Comparison of ENCODE assay signal across 8 cellular contexts in genomic region chr6:152981989-152982767, GRCh38. TPM values are rescaled to one million over a fixed set of nuclear protein-coding genes. Genes with fewer than 3 reads are reported as not detected.
DNase-seq lines count a peak whose midpoint lies in the region; ATAC-seq and TF ChIP-seq lines count a peak whose summit lies in the region.

No MANE protein-coding gene starts in this region.

- intact Hi-C loops in CD4-positive, alpha-beta T cell (cut with DNase I, micrococcal nuclease): loop anchor here (2.0 to 10.0 kb wide), 3 partner anchors 21 to 1597 kb away; partner anchors contain the start of gene MTRF1L (in 1 of the 2)

- POLR2A ChIA-PET in CD4-positive, alpha-beta T cell (lab: Charles Lee): interaction anchor here (0.8 to 1.7 kb wide), 4 partner anchors 12 to 1592 kb away, joined by 3 to 6 read pairs (median 4); partner anchors contain the start of gene MTRF1L

- no peak for TF ChIP-seq CTCF in CD4-positive, alpha-beta T cell (IDR thresholded peaks at IDR 0.05)
- no peak for TF ChIP-seq CTCF in chondrocyte (IDR thresholded peaks at IDR 0.05)

- no peaks in the 10 kb centered on the region for H3K27me3 Mint-ChIP-seq in CD4-positive, alpha-beta T cell
- no peaks in the 10 kb centered on the region for H3K27me3 Mint-ChIP-seq in chondrocyte (ENCODE audit: low read depth)

- H3K27me3 ChIP-seq in CD4-positive, alpha-beta T cell (ENCODE audit: control insufficient read depth, insufficient read depth, low read length): no peaks in the 10 kb centered on the region
- H3K27me3 ChIP-seq in mononuclear cell (ENCODE audit: insufficient read depth, low read length): no peaks in the 10 kb centered on the region

- DNase-seq in CD4-positive, alpha-beta T cell: peak in 2 of 10 experiments; percentile 18 to 35
- DNase-seq in NCI-H82 treated with DMSO at 0.1 percent for 48 hours (lab: John Stamatoyannopoulos, UW; ENCODE audit: unreplicated experiment): peak; percentile 16
- DNase-seq in chondrocyte (ENCODE audit: low spot score): peak; percentile 66
- DNase-seq in occipital lobe (lab: John Stamatoyannopoulos, UW): no peak
- DNase-seq in SHP77 treated with DMSO at 0.1 percent for 48 hours (lab: John Stamatoyannopoulos, UW): no peak

- ATAC-seq in CD4-positive, alpha-beta T cell (ENCODE audit: poor library complexity): no peak
- ATAC-seq in GM21423 (IDR thresholded peaks at IDR 0.05; ENCODE audit: unreplicated experiment) (peak; percentile 0), HG02763 (IDR thresholded peaks at IDR 0.05; ENCODE audit: unreplicated experiment) (no peak)

- peak overlapping the region; percentile 47 for H3K27ac Mint-ChIP-seq in CD4-positive, alpha-beta T cell
- no peak overlapping the region for H3K27ac Mint-ChIP-seq in chondrocyte (ENCODE audit: unreplicated experiment)

- CTCF ChIA-PET in CD4-positive, alpha-beta T cell (lab: Charles Lee): no interaction called here

- H3K4me1 Mint-ChIP-seq in CD4-positive, alpha-beta T cell (ENCODE audit: low read depth): peaks cover 54% of the 10 kb centered on the region
- peaks cover 55% of the 10 kb centered on the region for H3K4me1 Mint-ChIP-seq in chondrocyte (ENCODE audit: low read depth)

- H3K36me3 Mint-ChIP-seq in CD4-positive, alpha-beta T cell (ENCODE audit: low read depth): peaks cover 15% of the 10 kb centered on the region
- no peaks in the 10 kb centered on the region for H3K36me3 Mint-ChIP-seq in chondrocyte (ENCODE audit: low read depth)

- peak overlapping the region; percentile 85 for H3K4me3 Mint-ChIP-seq in CD4-positive, alpha-beta T cell
- H3K4me3 Mint-ChIP-seq in chondrocyte (ENCODE audit: unreplicated experiment): peak overlapping the region; percentile 98

- H3K9me3 Mint-ChIP-seq in CD4-positive, alpha-beta T cell: no peaks in the 10 kb centered on the region
- no peaks in the 10 kb centered on the region for H3K9me3 Mint-ChIP-seq in chondrocyte (ENCODE audit: low read depth)

- H3K27ac ChIP-seq in CD4-positive, alpha-beta T cell (ENCODE audit: low read depth, low read length): no peak overlapping the region

- H3K9me3 ChIP-seq in CD4-positive, alpha-beta T cell (ENCODE audit: control insufficient read depth, low read length): no peaks in the 10 kb centered on the region
- H3K9me3 ChIP-seq in mononuclear cell (ENCODE audit: low read depth, low read length): no peaks in the 10 kb centered on the region

- peak overlapping the region; percentile 95 for H3K4me3 ChIP-seq in mononuclear cell (ENCODE audit: low read length)

- peaks cover 44% of the 10 kb centered on the region for H3K4me1 ChIP-seq in mononuclear cell (ENCODE audit: insufficient read depth, low read length)

RNA-seq across cellular contexts. Expression of gene FBXO5, which starts 0.7 kb away (rescaled TPM):
- 1 to 10 TPM; 3.0 to 3.3 TPM for total RNA-seq in CD4-positive, alpha-beta T cell
- total RNA-seq in chondrocyte: 6.8 to 10.8 TPM (median 7.3 TPM) in 3 replicates
- 5.1 TPM for total RNA-seq in mononuclear cell
- 6.4 TPM for total RNA-seq in occipital lobe

RNA-seq across cellular contexts. Expression of gene MTRF1L, which starts 20.3 kb away (rescaled TPM):
- 10 to 100 TPM in 1 of 2 experiments, 1 to 10 TPM in 1; 9.3 to 11.2 TPM for total RNA-seq in CD4-positive, alpha-beta T cell
- total RNA-seq in chondrocyte: 16.5 to 17.6 TPM (median 17.1 TPM) in 3 replicates
- 24.7 TPM for total RNA-seq in mononuclear cell
- 16.8 TPM for total RNA-seq in occipital lobe

Comparison
In these comparisons a context has a peak if more than half of its experiments do, and no peak if none do; other contexts are left out.
1. DNase-seq: peak in NCI-H82 treated with DMSO at 0.1 percent for 48 hours (single experiment) and chondrocyte (single experiment); none in occipital lobe (single experiment) and SHP77 treated with DMSO at 0.1 percent for 48 hours (single experiment).